ENCODE assay signal across 1 cellular context in genomic region chr12:54428050-54429013, GRCh38.
TF ChIP-seq lines count a peak whose summit lies in the region.

No MANE protein-coding gene starts in this region.

TF ChIP-seq in K562, 482 proteins besides CTCF, POLR2A, EP300 and RAD21 (continued from another document):
- TF ChIP-seq, protein P1, sequence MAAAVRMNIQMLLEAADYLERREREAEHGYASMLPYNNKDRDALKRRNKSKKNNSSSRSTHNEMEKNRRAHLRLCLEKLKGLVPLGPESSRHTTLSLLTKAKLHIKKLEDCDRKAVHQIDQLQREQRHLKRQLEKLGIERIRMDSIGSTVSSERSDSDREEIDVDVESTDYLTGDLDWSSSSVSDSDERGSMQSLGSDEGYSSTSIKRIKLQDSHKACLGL (CRISPR knock-in tag; IDR thresholded peaks at IDR 0.05; ENCODE audit: borderline replicate concordance, poor library complexity, severe bottlenecking): no peak
- TF ChIP-seq VEZF1 (CRISPR knock-in tag; IDR thresholded peaks at IDR 0.05) (peak; percentile 84), ZNF224 (CRISPR knock-in tag; IDR thresholded peaks at IDR 0.05) (no peak), ZBTB17 (CRISPR knock-in tag; IDR thresholded peaks at IDR 0.05) (no peak), RBBP5 (IDR thresholded peaks at IDR 0.05; ENCODE audit: borderline replicate concordance, insufficient read depth, low read length, poor library complexity, severe bottlenecking) (no peak), YY1 (IDR thresholded peaks at IDR 0.05; ENCODE audit: borderline replicate concordance in 1 of 3, control insufficient read depth in 1 of 3, extremely low read depth in 1 of 3, insufficient read depth in 3 of 3, insufficient read length in 1 of 3, insufficient replicate concordance in 2 of 3, low read depth in 1 of 3, low read length in 2 of 3) (no peak), U2AF1 (optimal IDR thresholded peaks at IDR 0.05; ENCODE audit: low read depth, low read length) (no peak), STAG1 (CRISPR knock-in tag; IDR thresholded peaks at IDR 0.05; ENCODE audit: borderline replicate concordance) (no peak), NELFE (IDR thresholded peaks at IDR 0.05; ENCODE audit: insufficient read depth, insufficient read length) (no peak), CBFA2T2 (conservative IDR thresholded peaks at IDR 0.05) (no peak), TAF1 (IDR thresholded peaks at IDR 0.05; ENCODE audit: control insufficient read depth, extremely low read depth, insufficient read depth, low read length, severe bottlenecking) (no peak), ZNF143 (CRISPR knock-in tag; IDR thresholded peaks at IDR 0.05) (no peak)
- TF ChIP-seq, protein P2, sequence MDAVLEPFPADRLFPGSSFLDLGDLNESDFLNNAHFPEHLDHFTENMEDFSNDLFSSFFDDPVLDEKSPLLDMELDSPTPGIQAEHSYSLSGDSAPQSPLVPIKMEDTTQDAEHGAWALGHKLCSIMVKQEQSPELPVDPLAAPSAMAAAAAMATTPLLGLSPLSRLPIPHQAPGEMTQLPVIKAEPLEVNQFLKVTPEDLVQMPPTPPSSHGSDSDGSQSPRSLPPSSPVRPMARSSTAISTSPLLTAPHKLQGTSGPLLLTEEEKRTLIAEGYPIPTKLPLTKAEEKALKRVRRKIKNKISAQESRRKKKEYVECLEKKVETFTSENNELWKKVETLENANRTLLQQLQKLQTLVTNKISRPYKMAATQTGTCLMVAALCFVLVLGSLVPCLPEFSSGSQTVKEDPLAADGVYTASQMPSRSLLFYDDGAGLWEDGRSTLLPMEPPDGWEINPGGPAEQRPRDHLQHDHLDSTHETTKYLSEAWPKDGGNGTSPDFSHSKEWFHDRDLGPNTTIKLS (IDR thresholded peaks at IDR 0.05; ENCODE audit: borderline replicate concordance, low read depth): no peak
